8 cellular contexts compared by ENCODE assay signal in genomic region chr6:140441256-140441655, GRCh38.
DNase-seq lines count a peak whose midpoint lies in the region; ATAC-seq and TF ChIP-seq lines count a peak whose summit lies in the region.

No MANE protein-coding gene starts in this region.

- in situ Hi-C loops in ACHN (cut with HindIII; ENCODE audit: low pct_ligation_motif_present, low pct_unique_long_range_greater_than_20kb, low sequenced_read_pairs) (no loop called here), GM13976 (cut with MboI; ENCODE audit: low sequenced_read_pairs, unreplicated experiment) (no loop called here)

- no peaks in the 10 kb centered on the region for H3K36me3 ChIP-seq in NT2/D1 (ENCODE audit: insufficient read depth, insufficient read length, low read length)

- TF ChIP-seq CTCF in GM13976 (IDR thresholded peaks at IDR 0.05; ENCODE audit: borderline replicate concordance, control extremely low read depth, extremely low read depth, insufficient read depth, missing control alignments) (peak; percentile 32), epithelial cell of esophagus (IDR thresholded peaks at IDR 0.05; ENCODE audit: insufficient read depth, low read depth, low read length, missing control alignments) (peak; percentile 60)

- H3K4me1 ChIP-seq in NT2/D1 (ENCODE audit: insufficient read depth, insufficient read length) = no peaks in the 10 kb centered on the region

- no peak for ATAC-seq in HG03175 (IDR thresholded peaks at IDR 0.05; ENCODE audit: unreplicated experiment)

- no peaks in the 10 kb centered on the region for H3K27me3 ChIP-seq in NT2/D1 (ENCODE audit: insufficient read depth, insufficient read length)

- DNase-seq in ACHN (peak; percentile 53), GM13976 (ENCODE audit: low spot score) (no peak), NT2/D1 (ENCODE audit: low read depth, low spot score) (peak; percentile 16), epithelial cell of esophagus (ENCODE audit: low read depth) (peak; percentile 56), midbrain (lab: John Stamatoyannopoulos, UW) (peak; percentile 19), NCI-H128 (lab: John Stamatoyannopoulos, UW; ENCODE audit: unreplicated experiment) (no peak)
- DNase-seq in activated CD4-positive, CD25-positive, alpha-beta regulatory T cell treated with anti-CD3 and anti-CD28 coated beads, Interleukin-2, amount 50 U/mL, for 72 hours = no peak

- H3K9me3 ChIP-seq in NT2/D1 (ENCODE audit: insufficient read depth, low read length) = peaks cover 12% of the 10 kb centered on the region

- no peak overlapping the region for H3K4me3 ChIP-seq in NT2/D1 (ENCODE audit: insufficient read length, low read depth)
- no peak overlapping the region for H3K4me3 ChIP-seq in epithelial cell of esophagus (ENCODE audit: low read length)

- no peak overlapping the region for H3K9ac ChIP-seq in NT2/D1 (ENCODE audit: insufficient read length, low read depth)

Comparison
In these comparisons a context has a peak if more than half of its experiments do, and no peak if none do; other contexts are left out.
1. DNase-seq: peak in ACHN (single experiment), NT2/D1 (single experiment), epithelial cell of esophagus (single experiment) and midbrain (single experiment); none in GM13976 (single experiment), NCI-H128 (single experiment) and activated CD4-positive, CD25-positive, alpha-beta regulatory T cell treated with anti-CD3 and anti-CD28 coated beads, Interleukin-2, amount 50 U/mL, for 72 hours (single experiment).